Comparison of ENCODE assay signal across 1 cellular context in the genomic region with DNA sequence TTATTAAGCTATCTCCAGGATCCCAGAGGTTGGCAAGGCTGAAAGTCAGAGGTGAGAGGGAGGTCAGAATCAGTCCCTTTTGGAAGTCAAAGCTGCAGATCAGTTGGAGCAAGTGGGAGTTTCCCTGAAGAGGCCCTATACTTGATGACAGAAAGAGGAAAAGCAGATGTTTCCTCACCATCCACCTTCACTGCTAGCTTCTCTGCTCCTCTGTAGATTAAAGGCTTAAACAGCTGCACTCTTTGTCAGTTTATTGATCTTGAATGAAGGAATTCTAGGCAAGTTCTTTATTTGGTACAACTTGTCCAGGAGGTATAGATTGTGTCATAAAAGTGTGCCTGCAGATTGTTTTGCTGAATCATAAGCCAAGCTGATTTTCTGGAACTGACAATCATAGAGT.
TF ChIP-seq lines count a peak whose summit lies in the region.

No MANE protein-coding gene starts in this region.

TF ChIP-seq in SK-N-SH treated with all-trans-retinoic acid at 6 μM for 48 hours, 23 proteins besides CTCF, POLR2A, EP300 and RAD21 (continued from another document):
- no peak for TF ChIP-seq CREB5 (CRISPR knock-in tag; IDR thresholded peaks at IDR 0.05; ENCODE audit: low read depth)
